In the genomic region with DNA sequence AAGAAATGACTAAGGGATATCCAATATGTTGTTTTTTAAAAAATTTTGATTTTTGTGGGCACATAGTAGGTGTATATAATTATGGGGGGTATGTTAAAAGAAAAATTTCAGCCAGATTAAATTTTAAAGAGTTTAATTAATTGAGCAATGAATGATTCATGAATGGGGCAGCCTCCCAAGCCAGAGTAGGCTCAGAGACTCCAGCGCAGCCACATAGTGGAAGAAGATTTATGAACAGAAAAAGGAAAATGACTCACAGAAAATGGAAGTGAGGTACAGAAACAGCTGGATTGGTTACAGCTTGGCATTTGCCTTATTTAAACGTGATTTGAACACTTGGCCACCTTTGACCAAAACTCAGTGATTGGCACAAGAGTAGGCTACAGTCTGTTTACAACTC, we compare ENCODE assay signal across 26 cellular contexts.
"Had no signal": no experiment of that assay in that cellular context is flagged by ENCODE, and none has a peak within 500 bp of the region (broad histone marks: within the 10 kb centered on the region; RNA-seq: fewer than 3 reads in every experiment).

No MANE protein-coding gene starts in this region.

- H3K27me3 ChIP-seq: cardiac muscle cell had no signal

- DNase-seq: activated CD4-positive, alpha-beta memory T cell treated with anti-CD3 and anti-CD28 coated beads, Interleukin-2, amount 10 ng/mL, durations not matched to agents 7 days and 5 days; activated CD4-positive, alpha-beta T cell treated with anti-CD3 and anti-CD28 coated beads for 36 hours; activated CD4-positive, alpha-beta T cell treated with anti-CD3 and anti-CD28 coated beads, Interleukin-2, amount 50 U/mL, for 1 hour; activated CD4-positive, CD25-positive, alpha-beta regulatory T cell; activated gamma-delta T cell; activated naive CD4-positive, alpha-beta T cell treated with anti-CD3 and anti-CD28 coated beads for 36 hours; activated T-cell treated with anti-CD3 and anti-CD28 coated beads for 4 hours; activated T-cell treated with anti-CD3 and anti-CD28 coated beads, Interleukin-2, amount 50 U/mL, for 48 hours; amygdala; NCI-H1105 treated with DMSO at 0.1 percent for 48 hours; NCI-H1436 treated with DMSO at 0.1 percent for 48 hours; NCI-H187 treated with DMSO at 0.1 percent for 48 hours; NCI-H2081 treated with DMSO at 0.1 percent for 48 hours; NCI-H2171 treated with DMSO at 0.1 percent for 48 hours; NCI-H226; NCI-H774; RPMI8226; T-cell; T-helper 2 cell; T1000 had no signal

- H3K27ac ChIP-seq: cardiac muscle cell, SK-N-MC, VCaP had no signal

- H3K4me3 ChIP-seq: cardiac muscle cell, SK-N-MC had no signal

- H3K36me3 ChIP-seq: cardiac muscle cell had no signal

- ATAC-seq: activated CD4-positive, alpha-beta T cell treated with anti-CD3 and anti-CD28 coated beads for 36 hours; activated T-helper 17 cell treated with anti-CD3 and anti-CD28 coated beads, Interleukin-2, amount 50 U/mL, for 72 hours; Panc1; Right ventricle myocardium inferior; T-cell had no signal
